8 cellular contexts compared by ENCODE assay signal in genomic region chr16:31108035-31108793, GRCh38. TPM values are rescaled to one million over a fixed set of nuclear protein-coding genes. Genes with fewer than 3 reads are reported as not detected.
DNase-seq lines count a peak whose midpoint lies in the region; ATAC-seq and TF ChIP-seq lines count a peak whose summit lies in the region.

Gene BCKDK (plus strand): TSS chr16:31108386. CDS start chr16:31109224, 838 bp downstream.

- H3K4me1 ChIP-seq in OCI-LY7 (ENCODE audit: insufficient read depth, low read length, poor library complexity, severe bottlenecking), result peaks cover 18% of the 10 kb centered on the region

- no peak for TF ChIP-seq CTCF in OCI-LY7 (conservative IDR thresholded peaks at IDR 0.05; ENCODE audit: low read length)
- TF ChIP-seq CTCF in epithelial cell of proximal tubule (conservative IDR thresholded peaks at IDR 0.05; ENCODE audit: low read depth, low read length), result no peak

- intact Hi-C loops in OCI-LY7 (cut with micrococcal nuclease; ENCODE audit: unreplicated experiment), result loop anchor here (2.0 kb wide), 1 partner anchor 35 kb away; no protein-coding TSS in a partner anchor

- BruUV-seq in OCI-LY7 (replicated peaks; lab: Mats Ljungman, UMichigan), result no TSS peak

- no peaks in the 10 kb centered on the region for H4K20me1 ChIP-seq in OCI-LY7 (ENCODE audit: insufficient read depth, low read length)

- peak within 1 kb of the TSS; percentile 96 for H3K4me2 ChIP-seq in OCI-LY7 (ENCODE audit: low read length)

- H2AFZ ChIP-seq in OCI-LY7 (ENCODE audit: low read length), result peak within 1 kb of the TSS; percentile 93

- peak within 1 kb of the TSS; percentile 38 for H3K27ac ChIP-seq in OCI-LY7 (ENCODE audit: low read depth, low read length, poor library complexity, severe bottlenecking)

- H3K79me2 ChIP-seq in OCI-LY7 (ENCODE audit: insufficient read depth, low read depth, low read length), result no peaks in the 10 kb centered on the region

- CTCF ChIA-PET in OCI-LY7 (lab: Charles Lee; ENCODE audit: unreplicated experiment), result no interaction called here

- H3K4me3 ChIP-seq in OCI-LY7 (ENCODE audit: low read depth, low read length, poor library complexity, severe bottlenecking) (peak within 1 kb of the TSS; percentile 87), epithelial cell of proximal tubule (ENCODE audit: low read depth, low read length) (peak within 1 kb of the TSS; percentile 87)

- H3K9me3 ChIP-seq in OCI-LY7 (ENCODE audit: low read length), result no peaks in the 10 kb centered on the region

- POLR2A ChIA-PET in OCI-LY7 (lab: Charles Lee), result interaction anchor here (0.9 to 1.7 kb wide), 3 partner anchors 9 to 34 kb away, joined by 3 to 8 read pairs (median 3); partner anchors contain the start of gene KAT8

- DNase-seq in COLO668 (lab: John Stamatoyannopoulos, UW; ENCODE audit: unreplicated experiment) (peak; percentile 76), HK-2 (ENCODE audit: unreplicated experiment) (peak; percentile 87), OCI-LY7 (ENCODE audit: low spot score) (peak; percentile 88), activated T-cell treated with anti-CD3 and anti-CD28 coated beads for 48 hours (ENCODE audit: low read depth) (peak; percentile 79), epithelial cell of proximal tubule (ENCODE audit: low read depth) (no peak), mucosa of gallbladder (ENCODE audit: low spot score) (peak; percentile 60)
- DNase-seq in stimulated activated CD8-positive, alpha-beta memory T cell treated with anti-CD3 and anti-CD28 coated beads, Interleukin-7, amount 100 ng/mL, for 24 hours (ENCODE audit: low read depth), result peak; percentile 49

- H3K9me2 ChIP-seq in OCI-LY7 (ENCODE audit: insufficient read depth, low read length), result no peaks in the 10 kb centered on the region

- H3K36me3 ChIP-seq in OCI-LY7 (ENCODE audit: insufficient read depth, low read length), result peaks cover 32% of the 10 kb centered on the region

- peak; percentile 83 for ATAC-seq in GM19452 (IDR thresholded peaks at IDR 0.05; ENCODE audit: unreplicated experiment)

RNA-seq across cellular contexts. Expression of gene BCKDK, which starts in this region (rescaled TPM):
- 25.0 and 40.4 TPM in 2 replicates for total RNA-seq in OCI-LY7 (2014; rRNA removed; shearing (Covaris generic))
- 36.5 and 39.0 TPM in 2 replicates for total RNA-seq in OCI-LY7 (2022)
- 78.2 and 80.3 TPM in 2 replicates for total RNA-seq in epithelial cell of proximal tubule
- 49.6 TPM for total RNA-seq in mucosa of gallbladder
